Comparison of ENCODE assay signal across 8 cellular contexts in the genomic region with DNA sequence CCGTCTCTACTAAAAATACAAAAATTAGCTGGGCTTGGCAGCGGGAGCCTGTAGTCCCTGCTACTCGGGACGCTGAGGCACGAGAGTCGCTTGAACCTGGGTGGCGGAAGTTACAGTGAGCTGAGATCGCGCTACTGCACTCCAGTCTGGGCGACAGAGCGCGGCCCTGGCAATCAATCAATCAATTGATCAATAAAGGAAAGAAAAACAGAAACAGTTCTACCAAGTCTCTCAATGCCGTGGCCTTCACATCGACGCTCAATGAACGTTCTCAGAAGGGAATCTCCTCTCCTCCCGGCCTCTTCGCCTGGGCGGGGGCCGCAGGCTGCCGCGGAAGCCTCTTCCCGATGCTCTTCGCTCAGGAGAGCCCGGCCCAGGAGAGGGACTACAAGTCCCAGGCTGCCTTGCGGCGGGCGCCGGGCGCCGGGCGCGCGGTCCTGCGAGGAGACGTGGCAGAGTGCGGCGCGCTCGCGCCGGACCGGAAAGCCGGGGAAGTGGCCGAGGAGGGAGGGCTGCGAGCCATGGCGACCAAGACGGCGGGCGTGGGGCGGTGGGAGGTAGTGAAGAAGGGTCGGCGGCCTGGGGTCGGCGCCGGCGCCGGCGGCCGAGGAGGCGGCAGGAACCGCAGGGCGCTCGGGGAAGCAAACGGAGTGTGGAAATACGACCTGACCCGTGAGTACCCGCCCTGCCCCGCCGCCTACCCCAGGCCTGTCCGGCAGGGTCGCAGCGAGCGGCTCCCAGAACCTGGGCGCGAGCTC. TPM values are rescaled to one million over a fixed set of nuclear protein-coding genes. Genes with fewer than 3 reads are reported as not detected.
A peak's percentile ranks its signal among the peaks of the same experiment; 100 is the strongest.
DNase-seq lines count a peak whose midpoint lies in the region; ATAC-seq and TF ChIP-seq lines count a peak whose summit lies in the region.

A gene with protein sequence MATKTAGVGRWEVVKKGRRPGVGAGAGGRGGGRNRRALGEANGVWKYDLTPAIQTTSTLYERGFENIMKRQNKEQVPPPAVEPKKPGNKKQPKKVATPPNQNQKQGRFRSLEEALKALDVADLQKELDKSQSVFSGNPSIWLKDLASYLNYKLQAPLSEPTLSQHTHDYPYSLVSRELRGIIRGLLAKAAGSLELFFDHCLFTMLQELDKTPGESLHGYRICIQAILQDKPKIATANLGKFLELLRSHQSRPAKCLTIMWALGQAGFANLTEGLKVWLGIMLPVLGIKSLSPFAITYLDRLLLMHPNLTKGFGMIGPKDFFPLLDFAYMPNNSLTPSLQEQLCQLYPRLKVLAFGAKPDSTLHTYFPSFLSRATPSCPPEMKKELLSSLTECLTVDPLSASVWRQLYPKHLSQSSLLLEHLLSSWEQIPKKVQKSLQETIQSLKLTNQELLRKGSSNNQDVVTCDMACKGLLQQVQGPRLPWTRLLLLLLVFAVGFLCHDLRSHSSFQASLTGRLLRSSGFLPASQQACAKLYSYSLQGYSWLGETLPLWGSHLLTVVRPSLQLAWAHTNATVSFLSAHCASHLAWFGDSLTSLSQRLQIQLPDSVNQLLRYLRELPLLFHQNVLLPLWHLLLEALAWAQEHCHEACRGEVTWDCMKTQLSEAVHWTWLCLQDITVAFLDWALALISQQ (plus strand): TSS at position 471 of the 758 bp plus-strand sequence. CDS start 51 bp downstream, at position 522.

- H2AFZ ChIP-seq in GM23338 = peak within 1 kb of the TSS; percentile 100
- peak within 1 kb of the TSS; percentile 100 for H2AFZ ChIP-seq in neural progenitor cell (replicated peaks)

- no peak within 1 kb of the TSS for H3K27ac ChIP-seq in GM23338 (ENCODE audit: low read depth)
- H3K27ac ChIP-seq in neural progenitor cell = no peak within 1 kb of the TSS

- H3K9ac ChIP-seq in neural progenitor cell = peak within 1 kb of the TSS; percentile 65

- peak within 1 kb of the TSS; percentile 94 for H3K4me3 Mint-ChIP-seq in GM23338
- peak within 1 kb of the TSS; percentile 96 for H3K4me3 Mint-ChIP-seq in neural progenitor cell

- H3K4me1 ChIP-seq in GM23338 (ENCODE audit: insufficient read depth) (peaks cover 9% of the 10 kb centered on the region; the same call in 1 of the 2 replicates), neural progenitor cell (peaks cover 5% of the 10 kb centered on the region)

- no peaks in the 10 kb centered on the region for H3K9me3 ChIP-seq in neural progenitor cell (ENCODE audit: low read depth)

- H4K20me1 ChIP-seq in GM23338 (replicated peaks; ENCODE audit: insufficient read depth) (no peaks in the 10 kb centered on the region; the same call in 1 of the 2 replicates), neural progenitor cell (ENCODE audit: low read depth) (peaks cover 21% of the 10 kb centered on the region)

- peak; percentile 84 for TF ChIP-seq POLR2A in Raji (IDR thresholded peaks at IDR 0.05; ENCODE audit: insufficient read depth, low read depth, low read length)

- H3K36me3 Mint-ChIP-seq in GM23338 (ENCODE audit: low read depth) (peaks cover 28% of the 10 kb centered on the region), neural progenitor cell (peaks cover 24% of the 10 kb centered on the region)

- H3K79me2 ChIP-seq in GM23338 (replicated peaks; ENCODE audit: insufficient read depth) (peaks cover 13% of the 10 kb centered on the region), neural progenitor cell (ENCODE audit: low read depth) (peaks cover 20% of the 10 kb centered on the region)

- peak; percentile 87 for DNase-seq in ELF-1 (ENCODE audit: low read depth, low spot score)
- DNase-seq in GM23338 (ENCODE audit: low spot score) = peak; percentile 87
- peak; percentile 81 for DNase-seq in LHCN-M2 (ENCODE audit: low read depth)
- DNase-seq in activated effector memory CD4-positive, alpha-beta T cell treated with anti-CD3 and anti-CD28 coated beads, Interleukin-2, amount 50 U/mL, for 16 hours = peak; percentile 93
- DNase-seq in foreskin fibroblast = peak; percentile 89 to 96
- peak; percentile 93 for DNase-seq in neural progenitor cell (ENCODE audit: low spot score)
- peak; percentile 78 for DNase-seq in stromal cell of bone marrow (ENCODE audit: low read depth)

- TF ChIP-seq CTCF in GM23338 (conservative IDR thresholded peaks at IDR 0.05; ENCODE audit: low read depth in 2 of 2) = no peak
- no peak for TF ChIP-seq CTCF in foreskin fibroblast (IDR thresholded peaks at IDR 0.05; ENCODE audit: low read depth, low read length)
- TF ChIP-seq CTCF in neural progenitor cell (IDR thresholded peaks at IDR 0.05) = peak; percentile 24

- H3K9me2 ChIP-seq in GM23338 (ENCODE audit: insufficient read depth) = no peaks in the 10 kb centered on the region

- H3K9me3 Mint-ChIP-seq in GM23338 = no peaks in the 10 kb centered on the region
- H3K9me3 Mint-ChIP-seq in neural progenitor cell = no peaks in the 10 kb centered on the region

- H3K4me2 ChIP-seq in GM23338 (peak within 1 kb of the TSS; percentile 97), neural progenitor cell (peak within 1 kb of the TSS; percentile 96)

- H3K36me3 ChIP-seq in GM23338 (ENCODE audit: insufficient read depth) (no peaks in the 10 kb centered on the region), neural progenitor cell (no peaks in the 10 kb centered on the region)

- H3F3A ChIP-seq in GM23338 (replicated peaks; ENCODE audit: low read depth) (no peaks in the 10 kb centered on the region), neural progenitor cell (ENCODE audit: low read depth) (no peaks in the 10 kb centered on the region)

- ATAC-seq in GM23338 = peak; percentile 98

- peaks cover 16% of the 10 kb centered on the region for H3K4me1 Mint-ChIP-seq in GM23338
- H3K4me1 Mint-ChIP-seq in neural progenitor cell = peaks cover 27% of the 10 kb centered on the region

- H3K27ac Mint-ChIP-seq in GM23338 (peak within 1 kb of the TSS; percentile 74; the same call in 1 of the 2 replicates), neural progenitor cell (peak within 1 kb of the TSS; percentile 78)

- H3K4me3 ChIP-seq in GM23338 (peak within 1 kb of the TSS; percentile 99), foreskin fibroblast (ENCODE audit: low read depth in 1 of 2, low read length in 2 of 2) (peak within 1 kb of the TSS; percentile 96 to 100), neural progenitor cell (peak within 1 kb of the TSS; percentile 88)

- H3K27me3 Mint-ChIP-seq in GM23338 (ENCODE audit: insufficient read depth, low read depth, poor library complexity) (peaks cover 16% of the 10 kb centered on the region), neural progenitor cell (ENCODE audit: insufficient read depth, low read depth) (peaks cover 5% of the 10 kb centered on the region)

- no peaks in the 10 kb centered on the region for H3K27me3 ChIP-seq in GM23338 (ENCODE audit: insufficient read depth)
- no peaks in the 10 kb centered on the region for H3K27me3 ChIP-seq in neural progenitor cell

TF ChIP-seq in GM23338, 12 proteins besides CTCF, POLR2A, EP300 and RAD21:
- no peak for TF ChIP-seq ZNF114 (CRISPR knock-in tag; IDR thresholded peaks at IDR 0.05)
- TF ChIP-seq STAT1 (IDR thresholded peaks at IDR 0.05; ENCODE audit: unreplicated experiment) = no peak
- TF ChIP-seq, protein P1, sequence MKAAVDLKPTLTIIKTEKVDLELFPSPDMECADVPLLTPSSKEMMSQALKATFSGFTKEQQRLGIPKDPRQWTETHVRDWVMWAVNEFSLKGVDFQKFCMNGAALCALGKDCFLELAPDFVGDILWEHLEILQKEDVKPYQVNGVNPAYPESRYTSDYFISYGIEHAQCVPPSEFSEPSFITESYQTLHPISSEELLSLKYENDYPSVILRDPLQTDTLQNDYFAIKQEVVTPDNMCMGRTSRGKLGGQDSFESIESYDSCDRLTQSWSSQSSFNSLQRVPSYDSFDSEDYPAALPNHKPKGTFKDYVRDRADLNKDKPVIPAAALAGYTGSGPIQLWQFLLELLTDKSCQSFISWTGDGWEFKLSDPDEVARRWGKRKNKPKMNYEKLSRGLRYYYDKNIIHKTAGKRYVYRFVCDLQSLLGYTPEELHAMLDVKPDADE (IDR thresholded peaks at IDR 0.05) = peak; percentile 83
- peak; percentile 90 for TF ChIP-seq POLR2AphosphoS5 (IDR thresholded peaks at IDR 0.05; ENCODE audit: low read depth)
- 0 out of 2 replicates have a peak, but pooled peaks have one; percentile 34 for TF ChIP-seq CREB1 (CRISPR knock-in tag; IDR thresholded peaks at IDR 0.05; ENCODE audit: low read depth)
- no peak for TF ChIP-seq NANOG (IDR thresholded peaks at IDR 0.05; ENCODE audit: borderline replicate concordance)
- TF ChIP-seq EZH2 (IDR thresholded peaks at IDR 0.05; ENCODE audit: low read depth, unreplicated experiment) = no peak

RNA-seq across cellular contexts. Expression of the gene that starts here (rescaled TPM):
- total RNA-seq in GM23338 (2014; rRNA removed; shearing (Covaris generic)) = 34.2 and 36.5 TPM in 2 replicates
- polyA plus RNA-seq in GM23338 (2016; fragmentation: Nextera tagmentation; extraction: Ambion mirVana) = 16.2 and 18.4 TPM in 2 replicates
- 60.0 and 61.4 TPM in 2 replicates for total RNA-seq in LHCN-M2 (2014; rRNA removed)
- 81.6 TPM for polyA plus RNA-seq in LHCN-M2 (2012)
- 18.1 and 26.1 TPM in 2 replicates for total RNA-seq in neural progenitor cell (ENCODE audit: low replicate concordance)
